Comparison of ENCODE assay signal across 8 cellular contexts in genomic region chrX:149505671-149506070, GRCh38. TPM values are rescaled to one million over a fixed set of nuclear protein-coding genes. Genes with fewer than 3 reads are reported as not detected.
DNase-seq lines count a peak whose midpoint lies in the region; ATAC-seq and TF ChIP-seq lines count a peak whose summit lies in the region.

No MANE protein-coding gene starts in this region.

- intact Hi-C loops in A673 (cut with micrococcal nuclease; ENCODE audit: unreplicated experiment), result no loop called here

- no peaks in the 10 kb centered on the region for H3K9me3 Mint-ChIP-seq in central memory CD8-positive, alpha-beta T cell
- H3K9me3 Mint-ChIP-seq in nephron, result peaks cover 10% of the 10 kb centered on the region

- no peak overlapping the region for H3K27ac ChIP-seq in A673 (ENCODE audit: low read depth, low read length, poor library complexity, severe bottlenecking)

- BruUV-seq in A673 (replicated peaks; lab: Mats Ljungman, UMichigan), result no TSS peak

- POLR2A ChIA-PET in A673 (lab: Charles Lee; ENCODE audit: low non-redundant PET), result no interaction called here

- TF ChIP-seq CTCF in A673 (conservative IDR thresholded peaks at IDR 0.05; ENCODE audit: low read depth, low read length), result no peak
- no peak for TF ChIP-seq CTCF in nephron (IDR thresholded peaks at IDR 0.05; ENCODE audit: unreplicated experiment in 3 of 3)

- H3K36me3 Mint-ChIP-seq in central memory CD8-positive, alpha-beta T cell (ENCODE audit: insufficient read depth), result peaks cover 46% of the 10 kb centered on the region
- no peaks in the 10 kb centered on the region for H3K36me3 Mint-ChIP-seq in nephron (ENCODE audit: low read depth)

- H3K27me3 Mint-ChIP-seq in central memory CD8-positive, alpha-beta T cell, result no peaks in the 10 kb centered on the region
- H3K27me3 Mint-ChIP-seq in nephron (ENCODE audit: low read depth), result peaks cover 5% of the 10 kb centered on the region

- H3K27me3 ChIP-seq in A673 (replicated peaks; ENCODE audit: insufficient read depth, low read depth, low read length, poor library complexity), result no peaks in the 10 kb centered on the region

- CTCF ChIA-PET in A673 (lab: Charles Lee), result no interaction called here

- H3K4me3 Mint-ChIP-seq in central memory CD8-positive, alpha-beta T cell, result peak overlapping the region; percentile 99
- H3K4me3 Mint-ChIP-seq in nephron, result peak overlapping the region; percentile 85 to 86 (median 85)

- no peak for DNase-seq in A673 (ENCODE audit: low spot score)
- DNase-seq in Jurkat, Clone E6-1 (ENCODE audit: low read depth, low spot score), result no peak
- no peak for DNase-seq in central memory CD8-positive, alpha-beta T cell (ENCODE audit: low spot score in 2 of 2)
- no peak for DNase-seq in 8988T
- DNase-seq in activated effector memory CD4-positive, alpha-beta T cell treated with Interleukin-2 at 50 U/mL for 16 hours, result no peak
- no peak for DNase-seq in OCI-M1 (lab: John Stamatoyannopoulos, UW)

- peak overlapping the region; percentile 54 for H3K4me3 ChIP-seq in A673 (ENCODE audit: low read depth, low read length, poor library complexity, severe bottlenecking)
- peak overlapping the region; percentile 68; the same call in 1 of the 2 replicates for H3K4me3 ChIP-seq in Jurkat, Clone E6-1 (ENCODE audit: low read length)

- H3K4me1 ChIP-seq in A673 (ENCODE audit: insufficient read depth, low read length, poor library complexity, severe bottlenecking), result no peaks in the 10 kb centered on the region

- H3K9me3 ChIP-seq in A673 (ENCODE audit: low read depth, low read length, poor library complexity, severe bottlenecking), result no peaks in the 10 kb centered on the region

- H3K4me1 Mint-ChIP-seq in central memory CD8-positive, alpha-beta T cell, result peaks cover 27% of the 10 kb centered on the region
- H3K4me1 Mint-ChIP-seq in nephron, result peaks cover 12% of the 10 kb centered on the region

- H3K36me3 ChIP-seq in A673 (ENCODE audit: insufficient read depth, low read length, poor library complexity, severe bottlenecking), result peaks cover 4% of the 10 kb centered on the region

- ATAC-seq in central memory CD8-positive, alpha-beta T cell (replicated peaks; ENCODE audit: extremely low read depth, poor library complexity, severe bottlenecking), result no peak
- no peak for ATAC-seq in GM18861 (IDR thresholded peaks at IDR 0.05; ENCODE audit: unreplicated experiment)

- H3K27ac Mint-ChIP-seq in central memory CD8-positive, alpha-beta T cell (ENCODE audit: low read depth), result peak overlapping the region; percentile 100
- peak overlapping the region; percentile 5 to 83 (median 40) for H3K27ac Mint-ChIP-seq in nephron

RNA-seq across cellular contexts. Expression of gene IDS, which starts 0.6 kb away (rescaled TPM):
- 42.0 and 50.7 TPM in 2 replicates for total RNA-seq in A673 (2021)
- 26.5 TPM for polyA plus RNA-seq in Jurkat, Clone E6-1 (2012; ENCODE audit: insufficient read depth, insufficient read length)

RNA-seq across cellular contexts. Expression of gene EOLA1, which starts 35.1 kb away (rescaled TPM):
- total RNA-seq in A673 (2021), result 13.8 and 15.3 TPM in 2 replicates
- 19.5 TPM for polyA plus RNA-seq in Jurkat, Clone E6-1 (2012; ENCODE audit: insufficient read depth, insufficient read length)

RNA-seq across cellular contexts. Expression of gene HSFX3, which starts 44.1 kb away (rescaled TPM):
- not detected in 2 replicates for total RNA-seq in A673 (2021)
- polyA plus RNA-seq in Jurkat, Clone E6-1 (2012; ENCODE audit: insufficient read depth, insufficient read length), result not detected
